Comparison of ENCODE assay signal across 8 cellular contexts in the genomic region with DNA sequence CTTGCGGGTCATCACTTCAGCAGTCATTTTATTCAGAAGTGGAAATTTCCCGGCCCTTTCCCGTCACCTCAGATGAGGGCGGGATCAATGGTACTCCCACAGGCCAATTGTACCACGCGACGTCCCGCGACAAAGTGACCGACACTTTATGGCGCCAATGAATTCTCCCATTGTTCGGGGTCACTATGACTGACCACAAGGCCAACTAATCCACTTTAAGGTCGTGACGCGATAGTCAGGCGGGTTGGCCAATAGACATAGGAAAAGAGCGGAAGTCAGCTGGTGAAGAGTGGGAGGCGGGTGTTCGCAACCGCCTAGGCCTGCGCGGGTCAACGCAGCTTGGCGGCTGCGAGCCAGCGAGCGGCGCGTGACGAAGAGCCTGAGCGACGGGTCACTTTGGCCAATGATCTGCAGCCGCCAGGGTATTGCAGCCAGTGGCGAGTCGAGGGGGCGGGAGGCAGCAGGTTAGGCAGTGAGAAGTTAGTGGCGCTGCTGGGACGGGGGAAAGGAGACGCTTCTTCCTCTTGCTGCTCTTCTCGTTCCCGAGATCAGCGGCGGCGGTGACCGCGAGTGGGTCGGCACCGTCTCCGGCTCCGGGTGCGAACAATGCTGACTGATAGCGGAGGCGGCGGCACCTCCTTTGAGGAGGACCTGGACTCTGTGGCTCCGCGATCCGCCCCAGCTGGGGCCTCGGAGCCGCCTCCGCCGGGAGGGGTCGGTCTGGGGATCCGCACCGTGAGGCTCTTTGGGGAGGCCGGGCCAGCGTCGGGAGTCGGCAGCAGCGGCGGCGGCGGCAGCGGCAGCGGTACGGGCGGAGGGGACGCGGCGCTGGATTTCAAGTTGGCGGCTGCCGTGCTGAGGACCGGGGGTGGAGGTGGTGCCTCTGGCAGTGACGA. TPM values are rescaled to one million over a fixed set of nuclear protein-coding genes. Genes with fewer than 3 reads are reported as not detected.
DNase-seq lines count a peak whose midpoint lies in the region; ATAC-seq and TF ChIP-seq lines count a peak whose summit lies in the region.

A gene with protein sequence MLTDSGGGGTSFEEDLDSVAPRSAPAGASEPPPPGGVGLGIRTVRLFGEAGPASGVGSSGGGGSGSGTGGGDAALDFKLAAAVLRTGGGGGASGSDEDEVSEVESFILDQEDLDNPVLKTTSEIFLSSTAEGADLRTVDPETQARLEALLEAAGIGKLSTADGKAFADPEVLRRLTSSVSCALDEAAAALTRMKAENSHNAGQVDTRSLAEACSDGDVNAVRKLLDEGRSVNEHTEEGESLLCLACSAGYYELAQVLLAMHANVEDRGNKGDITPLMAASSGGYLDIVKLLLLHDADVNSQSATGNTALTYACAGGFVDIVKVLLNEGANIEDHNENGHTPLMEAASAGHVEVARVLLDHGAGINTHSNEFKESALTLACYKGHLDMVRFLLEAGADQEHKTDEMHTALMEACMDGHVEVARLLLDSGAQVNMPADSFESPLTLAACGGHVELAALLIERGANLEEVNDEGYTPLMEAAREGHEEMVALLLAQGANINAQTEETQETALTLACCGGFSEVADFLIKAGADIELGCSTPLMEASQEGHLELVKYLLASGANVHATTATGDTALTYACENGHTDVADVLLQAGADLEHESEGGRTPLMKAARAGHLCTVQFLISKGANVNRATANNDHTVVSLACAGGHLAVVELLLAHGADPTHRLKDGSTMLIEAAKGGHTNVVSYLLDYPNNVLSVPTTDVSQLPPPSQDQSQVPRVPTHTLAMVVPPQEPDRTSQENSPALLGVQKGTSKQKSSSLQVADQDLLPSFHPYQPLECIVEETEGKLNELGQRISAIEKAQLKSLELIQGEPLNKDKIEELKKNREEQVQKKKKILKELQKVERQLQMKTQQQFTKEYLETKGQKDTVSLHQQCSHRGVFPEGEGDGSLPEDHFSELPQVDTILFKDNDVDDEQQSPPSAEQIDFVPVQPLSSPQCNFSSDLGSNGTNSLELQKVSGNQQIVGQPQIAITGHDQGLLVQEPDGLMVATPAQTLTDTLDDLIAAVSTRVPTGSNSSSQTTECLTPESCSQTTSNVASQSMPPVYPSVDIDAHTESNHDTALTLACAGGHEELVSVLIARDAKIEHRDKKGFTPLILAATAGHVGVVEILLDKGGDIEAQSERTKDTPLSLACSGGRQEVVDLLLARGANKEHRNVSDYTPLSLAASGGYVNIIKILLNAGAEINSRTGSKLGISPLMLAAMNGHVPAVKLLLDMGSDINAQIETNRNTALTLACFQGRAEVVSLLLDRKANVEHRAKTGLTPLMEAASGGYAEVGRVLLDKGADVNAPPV (N-terminal part only) (plus strand): TSS at position 472 of the 896 bp plus-strand sequence. CDS start 135 bp downstream, at position 607.

- H3K4me3 ChIP-seq in esophagus (ENCODE audit: low read depth in 1 of 2, low read length in 2 of 2) (peak within 1 kb of the TSS; percentile 87 to 96), mucosa of stomach (ENCODE audit: low read length) (peak within 1 kb of the TSS; percentile 97)

- DNase-seq in DMS153 treated with DMSO at 0.1 percent for 48 hours (lab: John Stamatoyannopoulos, UW; ENCODE audit: unreplicated experiment), result peak; percentile 79
- peak; percentile 100 for DNase-seq in KBM-7
- peak; percentile 94 for DNase-seq in activated T-cell treated with anti-CD3 and anti-CD28 coated beads, Interleukin-2, amount 50 U/mL, for 24 hours
- peak; percentile 86 for DNase-seq in stimulated activated CD8-positive, alpha-beta memory T cell treated with anti-CD3 and anti-CD28 coated beads, Interleukin-7, amount 100 ng/mL, for 24 hours (ENCODE audit: low read depth)

- no peak within 1 kb of the TSS for H3K4me3 Mint-ChIP-seq in activated T-cell treated with anti-CD3 and anti-CD28 coated beads, Interleukin-2, amount 50 U/mL, for 24 hours

- H3K9me3 ChIP-seq in esophagus (ENCODE audit: control insufficient read depth in 2 of 2, insufficient read depth in 1 of 2, low read depth in 1 of 2, low read length in 1 of 2), result no peaks in the 10 kb centered on the region
- no peaks in the 10 kb centered on the region for H3K9me3 ChIP-seq in mucosa of stomach (ENCODE audit: control insufficient read depth, low read length)

- ATAC-seq in GM21717 (IDR thresholded peaks at IDR 0.05; ENCODE audit: unreplicated experiment), result peak; percentile 88

- H3K9ac ChIP-seq in mucosa of stomach (ENCODE audit: low read length), result peak within 1 kb of the TSS; percentile 88

- H3K36me3 Mint-ChIP-seq in activated T-cell treated with anti-CD3 and anti-CD28 coated beads, Interleukin-2, amount 50 U/mL, for 24 hours (ENCODE audit: low read depth), result peaks cover 34% of the 10 kb centered on the region

- 0 to 1% methylated on average over 82 to 83 of the region's 83 CpGs for WGBS in esophagus, 2 donors

- H3K27ac ChIP-seq in esophagus (ENCODE audit: low read depth in 2 of 2, low read length in 1 of 2), result peak within 1 kb of the TSS; percentile 98 to 100

- H3K27me3 Mint-ChIP-seq in activated T-cell treated with anti-CD3 and anti-CD28 coated beads, Interleukin-2, amount 50 U/mL, for 24 hours, result no peaks in the 10 kb centered on the region

- H3K27me3 ChIP-seq in esophagus (ENCODE audit: control insufficient read depth in 1 of 2, insufficient read depth in 2 of 2, low read length in 2 of 2), result no peaks in the 10 kb centered on the region
- H3K27me3 ChIP-seq in mucosa of stomach (ENCODE audit: control insufficient read depth, insufficient read depth, low read length), result no peaks in the 10 kb centered on the region

- no peak within 1 kb of the TSS for H3K27ac Mint-ChIP-seq in activated T-cell treated with anti-CD3 and anti-CD28 coated beads, Interleukin-2, amount 50 U/mL, for 24 hours

- H3K9me3 Mint-ChIP-seq in activated T-cell treated with anti-CD3 and anti-CD28 coated beads, Interleukin-2, amount 50 U/mL, for 24 hours, result no peaks in the 10 kb centered on the region

- H3K36me3 ChIP-seq in esophagus (ENCODE audit: control insufficient read depth in 2 of 2, insufficient read depth in 2 of 2, low read length in 1 of 2) (no peaks in the 10 kb centered on the region), mucosa of stomach (ENCODE audit: control insufficient read depth, insufficient read depth, low read length) (no peaks in the 10 kb centered on the region)

- peaks cover 38% of the 10 kb centered on the region for H3K4me1 Mint-ChIP-seq in activated T-cell treated with anti-CD3 and anti-CD28 coated beads, Interleukin-2, amount 50 U/mL, for 24 hours (ENCODE audit: low read depth)

- H3K4me1 ChIP-seq in esophagus (ENCODE audit: control insufficient read depth in 2 of 2, insufficient read depth in 2 of 2, low read length in 1 of 2) (peaks cover 0 to 4% of the 10 kb centered on the region in 2 donors), mucosa of stomach (ENCODE audit: control insufficient read depth, insufficient read depth, low read length) (peaks cover 14% of the 10 kb centered on the region)

- in situ Hi-C loops in KBM-7 (cut with MboI; ENCODE audit: low pct_unique_long_range_greater_than_20kb, low sequenced_read_pairs), result no loop called here

TF ChIP-seq in PFSK-1, 5 proteins besides CTCF, POLR2A, EP300 and RAD21:
- peak; percentile 68; the same call in 1 of the 2 replicates for TF ChIP-seq POLR2AphosphoS5 (IDR thresholded peaks at IDR 0.05; ENCODE audit: low read depth, low read length)
- no peak; the same call in 1 of the 2 replicates for TF ChIP-seq SIN3A (IDR thresholded peaks at IDR 0.05; ENCODE audit: borderline replicate concordance, insufficient read depth, low read length)
- no peak for TF ChIP-seq FOXP2 (optimal IDR thresholded peaks at IDR 0.05; ENCODE audit: borderline replicate concordance, extremely low read depth, extremely low read length, insufficient read depth)
- TF ChIP-seq, protein P1, sequence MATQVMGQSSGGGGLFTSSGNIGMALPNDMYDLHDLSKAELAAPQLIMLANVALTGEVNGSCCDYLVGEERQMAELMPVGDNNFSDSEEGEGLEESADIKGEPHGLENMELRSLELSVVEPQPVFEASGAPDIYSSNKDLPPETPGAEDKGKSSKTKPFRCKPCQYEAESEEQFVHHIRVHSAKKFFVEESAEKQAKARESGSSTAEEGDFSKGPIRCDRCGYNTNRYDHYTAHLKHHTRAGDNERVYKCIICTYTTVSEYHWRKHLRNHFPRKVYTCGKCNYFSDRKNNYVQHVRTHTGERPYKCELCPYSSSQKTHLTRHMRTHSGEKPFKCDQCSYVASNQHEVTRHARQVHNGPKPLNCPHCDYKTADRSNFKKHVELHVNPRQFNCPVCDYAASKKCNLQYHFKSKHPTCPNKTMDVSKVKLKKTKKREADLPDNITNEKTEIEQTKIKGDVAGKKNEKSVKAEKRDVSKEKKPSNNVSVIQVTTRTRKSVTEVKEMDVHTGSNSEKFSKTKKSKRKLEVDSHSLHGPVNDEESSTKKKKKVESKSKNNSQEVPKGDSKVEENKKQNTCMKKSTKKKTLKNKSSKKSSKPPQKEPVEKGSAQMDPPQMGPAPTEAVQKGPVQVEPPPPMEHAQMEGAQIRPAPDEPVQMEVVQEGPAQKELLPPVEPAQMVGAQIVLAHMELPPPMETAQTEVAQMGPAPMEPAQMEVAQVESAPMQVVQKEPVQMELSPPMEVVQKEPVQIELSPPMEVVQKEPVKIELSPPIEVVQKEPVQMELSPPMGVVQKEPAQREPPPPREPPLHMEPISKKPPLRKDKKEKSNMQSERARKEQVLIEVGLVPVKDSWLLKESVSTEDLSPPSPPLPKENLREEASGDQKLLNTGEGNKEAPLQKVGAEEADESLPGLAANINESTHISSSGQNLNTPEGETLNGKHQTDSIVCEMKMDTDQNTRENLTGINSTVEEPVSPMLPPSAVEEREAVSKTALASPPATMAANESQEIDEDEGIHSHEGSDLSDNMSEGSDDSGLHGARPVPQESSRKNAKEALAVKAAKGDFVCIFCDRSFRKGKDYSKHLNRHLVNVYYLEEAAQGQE (IDR thresholded peaks at IDR 0.05; ENCODE audit: insufficient read depth in 1 of 2, low read depth in 2 of 2, low read length in 2 of 2), result peak; percentile 47 to 66; a peak in 2 of 4 replicates
- TF ChIP-seq TAF1 (IDR thresholded peaks at IDR 0.05; ENCODE audit: borderline replicate concordance, insufficient read depth, low read length), result peak; percentile 91

RNA-seq across cellular contexts. Expression of the gene that starts here (rescaled TPM):
- polyA plus RNA-seq in PFSK-1 (2012; ENCODE audit: insufficient read length, low read depth), result 47.7 TPM
- polyA plus RNA-seq in esophagus, result 10 to 100 TPM; 37.7 to 43.2 TPM

Comparison
In these comparisons a context has a peak if more than half of its experiments do, and no peak if none do; other contexts are left out.
1. Peak in every context shown above with its lines: DNase-seq, ATAC-seq, H3K4me3 ChIP-seq and H3K27ac ChIP-seq.